ENCODE assay signal across 8 cellular contexts in genomic region chr6:138018297-138018696, GRCh38.
"Had no signal": no experiment of that assay in that cellular context is flagged by ENCODE, and none has a peak within 500 bp of the region (broad histone marks: within the 10 kb centered on the region; RNA-seq: fewer than 3 reads in every experiment).

No MANE protein-coding gene starts in this region.

- H3K4me3 ChIP-seq: K562 had no signal

- FAIRE-seq: HTR-8/SVneo, K562 had no signal

- H3K27ac ChIP-seq: HL-60, KMS-11 had no signal

- H3K27ac Mint-ChIP-seq: IgD-negative memory B cell had no signal

- H3K9me3 Mint-ChIP-seq: IgD-negative memory B cell had no signal

- DNase-seq: IMR-90, KBM-7, KG1 had no signal

- H3K4me2 ChIP-seq: KMS-11 had no signal

- H3K4me3 Mint-ChIP-seq: IgD-negative memory B cell had no signal

- ATAC-seq: K562 had no signal

- H3K9ac ChIP-seq: KMS-11 had no signal
